ENCODE assay signal across 14 cellular contexts in the genomic region with DNA sequence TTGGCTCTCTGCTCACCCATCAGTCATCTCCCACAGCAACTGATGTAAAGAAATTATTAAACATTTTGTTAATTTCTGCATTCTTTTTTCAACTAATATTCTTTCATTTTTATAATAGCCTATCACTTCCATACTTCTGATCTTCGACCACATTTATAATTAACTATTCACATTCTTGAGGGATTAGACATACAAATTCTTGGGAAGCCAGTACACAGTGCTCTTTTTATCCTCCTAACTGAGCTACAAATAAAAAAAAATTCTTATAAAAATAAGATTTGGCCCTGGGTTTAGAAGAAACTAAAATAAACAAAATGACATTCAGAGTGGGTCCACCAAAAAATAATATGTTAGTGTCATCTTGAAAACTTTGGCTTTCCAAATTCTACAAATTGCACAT.
"Had no signal": no experiment of that assay in that cellular context is flagged by ENCODE, and none has a peak within 500 bp of the region (broad histone marks: within the 10 kb centered on the region; RNA-seq: fewer than 3 reads in every experiment).

No MANE protein-coding gene starts in this region.

- H3K36me3 ChIP-seq: ascending aorta, tibial nerve had no signal

- H3K9me3 ChIP-seq: ascending aorta, tibial nerve had no signal

- DNase-seq: activated CD4-positive, alpha-beta T cell treated with anti-CD3 and anti-CD28 coated beads, Interleukin-2, amount 50 U/mL, for 1 hour; activated CD4-positive, CD25-positive, alpha-beta regulatory T cell treated with anti-CD3 and anti-CD28 coated beads, Interleukin-2, amount 50 U/mL, for 72 hours; activated CD8-positive, alpha-beta memory T cell treated with anti-CD3 and anti-CD28 coated beads, Interleukin-2, amount 50 U/mL, for 4 hours; activated effector memory CD4-positive, alpha-beta T cell treated with anti-CD3 and anti-CD28 coated beads, Interleukin-2, amount 50 U/mL, for 16 hours; activated naive CD4-positive, alpha-beta T cell treated with anti-CD3 and anti-CD28 coated beads, Interleukin-2, amount 50 U/mL, for 16 hours; activated T-cell treated with anti-CD3 and anti-CD28 coated beads, Interleukin-2, amount 50 U/mL, for 72 hours; head of caudate nucleus; left ventricle myocardium superior; occipital lobe; right cardiac atrium; T1000 had no signal

- H3K27me3 ChIP-seq: ascending aorta, tibial nerve had no signal

- H3K4me3 ChIP-seq: ascending aorta, skin epidermis, tibial nerve had no signal

- ATAC-seq: activated T-cell treated with anti-CD3 and anti-CD28 coated beads, Interleukin-2, amount 50 U/mL, for 72 hours; left ventricle myocardium superior; right cardiac atrium had no signal

- H3K27ac ChIP-seq: ascending aorta, skin epidermis, tibial nerve had no signal
